8 cellular contexts compared by ENCODE assay signal in genomic region chr14:73851567-73852382, GRCh38. TPM values are rescaled to one million over a fixed set of nuclear protein-coding genes. Genes with fewer than 3 reads are reported as not detected.
DNase-seq lines count a peak whose midpoint lies in the region; FAIRE-seq and TF ChIP-seq lines count a peak whose summit lies in the region.

PTGR2 (plus strand) TSS chr14:73851831; CDS start chr14:73858863, 7,032 bp downstream.

- H2BK12ac ChIP-seq in neuronal stem cell (ENCODE audit: low read length): no peak within 1 kb of the TSS

- H3K27me3 Mint-ChIP-seq in activated naive CD4-positive, alpha-beta T cell treated with anti-CD3 and anti-CD28 coated beads for 36 hours (ENCODE audit: low read depth): no peaks in the 10 kb centered on the region

- H3K4me2 ChIP-seq in neuronal stem cell (ENCODE audit: insufficient read depth, low read length, poor library complexity, severe bottlenecking): peak within 1 kb of the TSS; percentile 82

- H3K9me3 Mint-ChIP-seq in activated naive CD4-positive, alpha-beta T cell treated with anti-CD3 and anti-CD28 coated beads for 36 hours: no peaks in the 10 kb centered on the region

- H3K14ac ChIP-seq in neuronal stem cell (ENCODE audit: low read length): no peak within 1 kb of the TSS

- POLR2A ChIA-PET in HEK293 (lab: Yijun Ruan, JAX): interaction anchor here (0.7 to 4.0 kb wide), 11 partner anchors 12 to 167 kb away, joined by 3 to 29 read pairs (median 4); partner anchors contain the start of genes BBOF1, ENTPD5, PNMA1 and ZNF410

- H3K4me3 Mint-ChIP-seq in activated naive CD4-positive, alpha-beta T cell treated with anti-CD3 and anti-CD28 coated beads for 36 hours: peak within 1 kb of the TSS; percentile 92

- H3K79me1 ChIP-seq in neuronal stem cell (ENCODE audit: low read depth, low read length): peaks cover 2% of the 10 kb centered on the region

- H2AK5ac ChIP-seq in neuronal stem cell (ENCODE audit: low read depth, low read length): no peak within 1 kb of the TSS

- no peaks in the 10 kb centered on the region for H3K36me3 ChIP-seq in HEK293 (ENCODE audit: control insufficient read depth in 2 of 2, insufficient read depth in 1 of 2, low read length in 2 of 2)
- H3K36me3 ChIP-seq in SJSA1: peaks cover 3% of the 10 kb centered on the region; the same call in 1 of the 2 replicates
- H3K36me3 ChIP-seq in neuronal stem cell (replicated peaks in 1 of 2; ENCODE audit: control insufficient read depth in 2 of 2, insufficient read depth in 2 of 2, low read length in 2 of 2): no peaks in the 10 kb centered on the region
- no peaks in the 10 kb centered on the region for H3K36me3 ChIP-seq in subcutaneous abdominal adipose tissue (ENCODE audit: control insufficient read depth in 5 of 5, insufficient read depth in 5 of 5, low read length in 5 of 5)

- peak within 1 kb of the TSS; percentile 70 for H3K4me3 ChIP-seq in HEK293 (ENCODE audit: low read depth, low read length)
- H3K4me3 ChIP-seq in SJSA1: peak within 1 kb of the TSS; percentile 46
- H3K4me3 ChIP-seq in neuronal stem cell (ENCODE audit: low read length in 2 of 2): peak within 1 kb of the TSS; percentile 58 to 89
- peak within 1 kb of the TSS; percentile 67 to 89 (median 75) for H3K4me3 ChIP-seq in subcutaneous abdominal adipose tissue (ENCODE audit: low read depth in 1 of 5, low read length in 5 of 5)

- H3K27ac Mint-ChIP-seq in activated naive CD4-positive, alpha-beta T cell treated with anti-CD3 and anti-CD28 coated beads for 36 hours: peak within 1 kb of the TSS; percentile 96

- no peak within 1 kb of the TSS for H4K8ac ChIP-seq in neuronal stem cell (ENCODE audit: low read depth, low read length)

- H2BK5ac ChIP-seq in neuronal stem cell (ENCODE audit: low read length): no peak within 1 kb of the TSS

- no peak for TF ChIP-seq CTCF in HEK293 (tag by site-specific recombination; IDR thresholded peaks at IDR 0.05)

- H3K27me3 ChIP-seq in SJSA1 (replicated peaks): no peaks in the 10 kb centered on the region
- H3K27me3 ChIP-seq in neuronal stem cell (ENCODE audit: control insufficient read depth in 3 of 3, insufficient read depth in 3 of 3, low read depth in 1 of 3, low read length in 3 of 3): no peaks in the 10 kb centered on the region
- H3K27me3 ChIP-seq in subcutaneous abdominal adipose tissue (ENCODE audit: control insufficient read depth in 5 of 5, insufficient read depth in 4 of 5, low read length in 5 of 5): no peaks in the 10 kb centered on the region

- intact Hi-C loops in activated naive CD4-positive, alpha-beta T cell treated with anti-CD3 and anti-CD28 coated beads for 36 hours (cut with micrococcal nuclease): loop anchor here (1.0 to 5.0 kb wide), 5 partner anchors 35 to 233 kb away; partner anchors contain the start of genes ALDH6A1, BBOF1, COQ6 and ENTPD5

- H2AFZ ChIP-seq in neuronal stem cell (ENCODE audit: low read length): peak within 1 kb of the TSS; percentile 89

- peaks cover 4% of the 10 kb centered on the region for H3K36me3 Mint-ChIP-seq in activated naive CD4-positive, alpha-beta T cell treated with anti-CD3 and anti-CD28 coated beads for 36 hours (ENCODE audit: low read depth)

- no peak for FAIRE-seq in frontal cortex (lab: Jason Lieb, UNC)

- H2BK120ac ChIP-seq in neuronal stem cell (ENCODE audit: low read depth, low read length): no peak within 1 kb of the TSS

- CTCF ChIA-PET in HEK293 (lab: Yijun Ruan, JAX): interaction anchor here (0.6 kb wide), 1 partner anchor 313 kb away, joined by 3 read pairs; no protein-coding TSS in a partner anchor
- CTCF ChIA-PET in activated naive CD4-positive, alpha-beta T cell treated with anti-CD3 and anti-CD28 coated beads for 36 hours (lab: Charles Lee): interaction anchor here (0.6 to 1.8 kb wide), 10 partner anchors 20 to 283 kb away, joined by 3 to 7 read pairs (median 4); partner anchors contain the start of genes ACOT2, BBOF1 and ENTPD5

- in situ Hi-C loops in G401 (cut with HindIII; ENCODE audit: low sequenced_read_pairs): no loop called here

- peak within 1 kb of the TSS; percentile 44 for H3K23ac ChIP-seq in neuronal stem cell (ENCODE audit: low read depth, low read length, poor library complexity)

- no peak within 1 kb of the TSS for H3K4ac ChIP-seq in neuronal stem cell (ENCODE audit: low read length)

- no peak within 1 kb of the TSS for H2BK15ac ChIP-seq in neuronal stem cell (ENCODE audit: low read length)

- no CpG with 5 or more reads among the region's 51 CpGs for WGBS in neuronal stem cell (ENCODE audit: extremely low coverage in 2 of 2, insufficient read length in 2 of 2, insufficient replicate concordance in 1 of 2), 2 donors

- H3K9ac ChIP-seq in neuronal stem cell (ENCODE audit: low read depth, low read length, poor library complexity): peak within 1 kb of the TSS; percentile 94
- H3K9ac ChIP-seq in subcutaneous abdominal adipose tissue (ENCODE audit: low read length in 5 of 5): peak within 1 kb of the TSS; percentile 75 to 98 (median 88)

- H3K9me3 ChIP-seq in HEK293 (ENCODE audit: control insufficient read depth, insufficient read depth, low read depth, low read length) (no peaks in the 10 kb centered on the region), SJSA1 (replicated peaks) (no peaks in the 10 kb centered on the region), neuronal stem cell (replicated peaks in 1 of 2; ENCODE audit: control insufficient read depth in 2 of 2, insufficient read depth in 1 of 2, low read depth in 1 of 2, low read length in 2 of 2) (no peaks in the 10 kb centered on the region), subcutaneous abdominal adipose tissue (ENCODE audit: control insufficient read depth in 5 of 5, low read length in 5 of 5) (no peaks in the 10 kb centered on the region)

- no peak within 1 kb of the TSS for H4K91ac ChIP-seq in neuronal stem cell (ENCODE audit: low read depth, low read length, poor library complexity)

- H3K18ac ChIP-seq in neuronal stem cell (ENCODE audit: low read length): peak within 1 kb of the TSS; percentile 68

- peaks cover 20% of the 10 kb centered on the region for H3K4me1 Mint-ChIP-seq in activated naive CD4-positive, alpha-beta T cell treated with anti-CD3 and anti-CD28 coated beads for 36 hours (ENCODE audit: low read depth)

- peak; percentile 93 for DNase-seq in G401 (ENCODE audit: low spot score)
- peak; percentile 89 for DNase-seq in MV-4-11 (lab: John Stamatoyannopoulos, UW)
- peak; percentile 96 to 98 for DNase-seq in SJSA1 (ENCODE audit: low read depth in 1 of 2, low spot score in 2 of 2)
- peak; percentile 91 for DNase-seq in activated naive CD4-positive, alpha-beta T cell treated with anti-CD3 and anti-CD28 coated beads for 36 hours
- DNase-seq in frontal cortex (ENCODE audit: low spot score in 2 of 2): peak; percentile 77 to 94
- peak; percentile 97 for DNase-seq in neuronal stem cell (ENCODE audit: low spot score)

- H3K4me1 ChIP-seq in HEK293 (ENCODE audit: control insufficient read depth, insufficient read depth, low read length) (no peaks in the 10 kb centered on the region; the same call in 1 of the 2 replicates), SJSA1 (replicated peaks) (peaks cover 14% of the 10 kb centered on the region), neuronal stem cell (ENCODE audit: control insufficient read depth in 2 of 2, insufficient read depth in 1 of 2, low read depth in 1 of 2, low read length in 2 of 2) (peaks cover 3 to 5% of the 10 kb centered on the region in 2 donors), subcutaneous abdominal adipose tissue (ENCODE audit: control insufficient read depth in 5 of 5, insufficient read depth in 5 of 5, low read length in 5 of 5) (peaks cover 4 to 18% (median 16%) of the 10 kb centered on the region in 5 donors)

- H3K27ac ChIP-seq in HEK293 (ENCODE audit: extremely low read depth, low read depth, low read length) (peak within 1 kb of the TSS; percentile 55), SJSA1 (peak within 1 kb of the TSS; percentile 68), neuronal stem cell (replicated peaks; ENCODE audit: low read length) (peak within 1 kb of the TSS; percentile 45), subcutaneous abdominal adipose tissue (ENCODE audit: low read depth, low read length) (peak within 1 kb of the TSS; percentile 96)

TF ChIP-seq in HEK293, 187 proteins besides CTCF, POLR2A, EP300 and RAD21 (continues in another document):
- peak; percentile 84 for TF ChIP-seq ZNF664 (tag by site-specific recombination; IDR thresholded peaks at IDR 0.05)
- peak; percentile 47; the same call in 1 of the 2 replicates for TF ChIP-seq ZXDB (tag by site-specific recombination; IDR thresholded peaks at IDR 0.05)
- no peak for TF ChIP-seq HOXC10 (CRISPR knock-in tag; IDR thresholded peaks at IDR 0.05)
- 0 out of 2 replicates have a peak, but pooled peaks have one; percentile 22 for TF ChIP-seq KLF10 (tag by site-specific recombination; IDR thresholded peaks at IDR 0.05)
- peak; percentile 45; the same call in 1 of the 2 replicates for TF ChIP-seq ZNF335 (tag by site-specific recombination; conservative IDR thresholded peaks at IDR 0.05)
- TF ChIP-seq, protein P1, sequence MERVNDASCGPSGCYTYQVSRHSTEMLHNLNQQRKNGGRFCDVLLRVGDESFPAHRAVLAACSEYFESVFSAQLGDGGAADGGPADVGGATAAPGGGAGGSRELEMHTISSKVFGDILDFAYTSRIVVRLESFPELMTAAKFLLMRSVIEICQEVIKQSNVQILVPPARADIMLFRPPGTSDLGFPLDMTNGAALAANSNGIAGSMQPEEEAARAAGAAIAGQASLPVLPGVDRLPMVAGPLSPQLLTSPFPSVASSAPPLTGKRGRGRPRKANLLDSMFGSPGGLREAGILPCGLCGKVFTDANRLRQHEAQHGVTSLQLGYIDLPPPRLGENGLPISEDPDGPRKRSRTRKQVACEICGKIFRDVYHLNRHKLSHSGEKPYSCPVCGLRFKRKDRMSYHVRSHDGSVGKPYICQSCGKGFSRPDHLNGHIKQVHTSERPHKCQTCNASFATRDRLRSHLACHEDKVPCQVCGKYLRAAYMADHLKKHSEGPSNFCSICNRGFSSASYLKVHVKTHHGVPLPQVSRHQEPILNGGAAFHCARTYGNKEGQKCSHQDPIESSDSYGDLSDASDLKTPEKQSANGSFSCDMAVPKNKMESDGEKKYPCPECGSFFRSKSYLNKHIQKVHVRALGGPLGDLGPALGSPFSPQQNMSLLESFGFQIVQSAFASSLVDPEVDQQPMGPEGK (tag by site-specific recombination; IDR thresholded peaks at IDR 0.05): peak; percentile 87
- TF ChIP-seq ZNF341 (tag by site-specific recombination; IDR thresholded peaks at IDR 0.05; ENCODE audit: low read depth): peak; percentile 19; the same call in 1 of the 2 replicates
- TF ChIP-seq ZNF792 (tag by site-specific recombination; IDR thresholded peaks at IDR 0.05): 0 out of 2 replicates have a peak, but pooled peaks have one; percentile 7
- peak; percentile 41; the same call in 1 of the 2 replicates for TF ChIP-seq ZNF629 (tag by site-specific recombination; IDR thresholded peaks at IDR 0.05)
- no peak for TF ChIP-seq ZNF391 (tag by site-specific recombination; IDR thresholded peaks at IDR 0.05; ENCODE audit: borderline replicate concordance, low read depth)

RNA-seq across cellular contexts. Expression of gene PTGR2, which starts in this region (rescaled TPM):
- total RNA-seq in G401 (2014; rRNA removed; shearing (Covaris generic)): 2.1 and 6.6 TPM in 2 replicates
- 2.9 and 3.9 TPM in 2 replicates for total RNA-seq in SJSA1 (2014; rRNA removed; shearing (Covaris generic))
- 10 to 100 TPM; 10.7 to 14.1 TPM for total RNA-seq in activated naive CD4-positive, alpha-beta T cell treated with anti-CD3 and anti-CD28 coated beads for 36 hours
- 4.9 TPM for total RNA-seq in frontal cortex
- 15.1 TPM for polyA plus RNA-seq in neuronal stem cell (2013, experiment 1 of 2)
- polyA plus RNA-seq in neuronal stem cell (2013, experiment 2 of 2): 14.4 TPM

Comparison
In these comparisons a context has a peak if more than half of its experiments do, and no peak if none do; other contexts are left out.
1. Peak in every context shown above with its lines: DNase-seq, H3K4me3 ChIP-seq and H3K27ac ChIP-seq.
2. H3K27ac ChIP-seq: peak in every context shown above with its lines; median percentile 96 in subcutaneous abdominal adipose tissue; 68 in SJSA1; 55 in HEK293; 45 in neuronal stem cell.